ENCODE assay signal across 8 cellular contexts in the genomic region with DNA sequence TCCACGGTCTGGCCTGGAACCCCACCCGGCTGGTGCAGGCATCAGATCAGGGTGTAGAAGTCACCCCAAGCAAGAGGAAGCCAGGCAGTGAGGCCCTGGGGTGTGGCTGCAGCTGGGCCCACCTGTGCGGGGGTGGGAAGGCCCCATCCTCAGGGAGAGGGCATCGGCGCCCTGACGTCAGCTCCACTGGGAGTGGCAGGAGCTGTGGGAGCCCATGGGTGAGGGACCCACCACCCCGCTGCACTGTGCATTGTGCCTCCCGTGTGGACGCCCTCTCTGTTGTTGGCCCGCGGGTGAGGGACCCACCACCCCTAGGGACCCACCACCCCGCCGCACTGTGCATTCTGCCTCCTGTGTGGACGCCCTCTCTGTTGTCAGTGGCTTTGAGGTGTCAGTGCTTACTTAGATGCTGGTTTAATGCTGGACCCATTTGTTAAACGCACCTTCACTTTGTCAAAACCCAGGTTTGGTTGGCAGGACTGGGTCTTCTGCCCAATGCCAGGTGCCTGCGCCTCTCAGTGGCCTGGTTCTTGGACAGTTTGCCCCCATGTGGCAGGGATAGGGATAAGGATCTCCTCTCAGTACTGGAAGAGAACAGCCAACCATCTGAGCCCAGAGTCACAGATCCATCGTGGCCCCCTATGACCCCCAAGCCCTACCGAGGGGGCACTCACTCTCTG. TPM values are rescaled to one million over a fixed set of nuclear protein-coding genes. Genes with fewer than 3 reads are reported as not detected.
DNase-seq lines count a peak whose midpoint lies in the region; ATAC-seq, FAIRE-seq and TF ChIP-seq lines count a peak whose summit lies in the region.

No MANE protein-coding gene starts in this region.

- ATAC-seq in RWPE2 (ENCODE audit: low read depth) (peak; percentile 76), HG02973 (IDR thresholded peaks at IDR 0.05; ENCODE audit: unreplicated experiment) (no peak), GM21737 (IDR thresholded peaks at IDR 0.05; ENCODE audit: unreplicated experiment) (no peak), HG03432 (IDR thresholded peaks at IDR 0.05; ENCODE audit: unreplicated experiment) (no peak)

- POLR2A ChIA-PET in AG04450 (lab: Yijun Ruan, JAX) = no interaction called here
- POLR2A ChIA-PET in activated CD4-positive, alpha-beta memory T cell treated with anti-CD3 and anti-CD28 coated beads, Interleukin-2, amount 10 ng/mL, durations not matched to agents 7 days and 5 days (lab: Charles Lee) = no interaction called here

- no peak overlapping the region for H3K4me3 Mint-ChIP-seq in activated CD4-positive, alpha-beta memory T cell treated with anti-CD3 and anti-CD28 coated beads, Interleukin-2, amount 10 ng/mL, durations not matched to agents 7 days and 5 days

- H3K27me3 ChIP-seq in AG04450 (ENCODE audit: control insufficient read depth, insufficient read depth, low read length) (no peaks in the 10 kb centered on the region), RWPE2 (ENCODE audit: insufficient read depth, poor library complexity, severe bottlenecking) (no peaks in the 10 kb centered on the region)

- H3K27me3 Mint-ChIP-seq in activated CD4-positive, alpha-beta memory T cell treated with anti-CD3 and anti-CD28 coated beads, Interleukin-2, amount 10 ng/mL, durations not matched to agents 7 days and 5 days = no peaks in the 10 kb centered on the region

- H3K36me3 ChIP-seq in RWPE2 (ENCODE audit: low read depth) = no peaks in the 10 kb centered on the region

- H3K36me3 Mint-ChIP-seq in activated CD4-positive, alpha-beta memory T cell treated with anti-CD3 and anti-CD28 coated beads, Interleukin-2, amount 10 ng/mL, durations not matched to agents 7 days and 5 days (ENCODE audit: low read depth) = no peaks in the 10 kb centered on the region

- H3K27ac Mint-ChIP-seq in activated CD4-positive, alpha-beta memory T cell treated with anti-CD3 and anti-CD28 coated beads, Interleukin-2, amount 10 ng/mL, durations not matched to agents 7 days and 5 days = no peak overlapping the region

- no peak for DNase-seq in AG04450 (ENCODE audit: low read depth, low spot score)
- no peak for DNase-seq in GM12892 (ENCODE audit: insufficient read length)
- DNase-seq in RWPE2 (ENCODE audit: low spot score) = peak; percentile 73
- DNase-seq in iPS-NIHi7 (ENCODE audit: extremely low spot score) = peak; percentile 49
- no peak for DNase-seq in activated CD4-positive, alpha-beta memory T cell treated with anti-CD3 and anti-CD28 coated beads, Interleukin-2, amount 10 ng/mL, durations not matched to agents 7 days and 5 days

- H3K4me1 Mint-ChIP-seq in activated CD4-positive, alpha-beta memory T cell treated with anti-CD3 and anti-CD28 coated beads, Interleukin-2, amount 10 ng/mL, durations not matched to agents 7 days and 5 days = no peaks in the 10 kb centered on the region

- H3K4me1 ChIP-seq in RWPE2 (ENCODE audit: insufficient read depth, poor library complexity, severe bottlenecking) = no peaks in the 10 kb centered on the region

- TF ChIP-seq POLR2A in GM12892 (IDR thresholded peaks at IDR 0.05; ENCODE audit: low read depth, low read length) = peak; percentile 54; the same call in 1 of the 2 replicates

- H3K4me3 ChIP-seq in AG04450 (ENCODE audit: low read depth, low read length) (no peak overlapping the region), RWPE2 (ENCODE audit: severe bottlenecking) (no peak overlapping the region)

- CTCF ChIA-PET in AG04450 (lab: Charles Lee) = interaction anchor here (1.2 to 5.2 kb wide), 2 partner anchors 11 to 119 kb away, joined by 4 to 31 read pairs; no protein-coding TSS in a partner anchor
- CTCF ChIA-PET in activated CD4-positive, alpha-beta memory T cell treated with anti-CD3 and anti-CD28 coated beads, Interleukin-2, amount 10 ng/mL, durations not matched to agents 7 days and 5 days (lab: Charles Lee) = interaction anchor here (0.6 to 1.2 kb wide), 2 partner anchors 10 to 268 kb away, joined by 3 to 4 read pairs; no protein-coding TSS in a partner anchor

- H3K27ac ChIP-seq in AG04450 (ENCODE audit: low read depth, low read length) = no peak overlapping the region
- no peak overlapping the region for H3K27ac ChIP-seq in RWPE2 (ENCODE audit: poor library complexity, severe bottlenecking)

- no peaks in the 10 kb centered on the region for H3K9me3 Mint-ChIP-seq in activated CD4-positive, alpha-beta memory T cell treated with anti-CD3 and anti-CD28 coated beads, Interleukin-2, amount 10 ng/mL, durations not matched to agents 7 days and 5 days

- FAIRE-seq in GM12892 (lab: Jason Lieb, UNC) = no peak

- peak; percentile 54 for TF ChIP-seq CTCF in AG04450 (IDR thresholded peaks at IDR 0.05; ENCODE audit: low read depth, low read length)
- peak; percentile 62 for TF ChIP-seq CTCF in RWPE2 (IDR thresholded peaks at IDR 0.05; ENCODE audit: poor library complexity, severe bottlenecking)

- H3K9me3 ChIP-seq in AG04450 (ENCODE audit: control insufficient read depth, insufficient read depth, low read length) (no peaks in the 10 kb centered on the region; the same call in 1 of the 2 replicates), RWPE2 (ENCODE audit: severe bottlenecking) (no peaks in the 10 kb centered on the region)

RNA-seq across cellular contexts. Expression of gene EXOC3, which starts 6.9 kb away (rescaled TPM):
- polyA plus RNA-seq in AG04450 (2011; rRNA removed) = 27.3 and 32.9 TPM in 2 replicates
- polyA minus RNA-seq in AG04450 (2011; rRNA and poly(A)+ RNA removed) = 31.7 and 38.2 TPM in 2 replicates
- polyA plus RNA-seq in GM12892 (2012; ENCODE audit: missing spikeins) = 27.5 TPM
- 10 to 100 TPM; 67.7 to 68.8 TPM for total RNA-seq in activated CD4-positive, alpha-beta memory T cell treated with anti-CD3 and anti-CD28 coated beads, Interleukin-2, amount 10 ng/mL, durations not matched to agents 7 days and 5 days

Comparison
In these comparisons a context has a peak if more than half of its experiments do, and no peak if none do; other contexts are left out.
1. DNase-seq: peak in RWPE2 (single experiment) and iPS-NIHi7 (single experiment); none in AG04450 (single experiment), GM12892 (single experiment) and activated CD4-positive, alpha-beta memory T cell treated with anti-CD3 and anti-CD28 coated beads, Interleukin-2, amount 10 ng/mL, durations not matched to agents 7 days and 5 days (single experiment).